17 cellular contexts compared by ENCODE assay signal in the genomic region with DNA sequence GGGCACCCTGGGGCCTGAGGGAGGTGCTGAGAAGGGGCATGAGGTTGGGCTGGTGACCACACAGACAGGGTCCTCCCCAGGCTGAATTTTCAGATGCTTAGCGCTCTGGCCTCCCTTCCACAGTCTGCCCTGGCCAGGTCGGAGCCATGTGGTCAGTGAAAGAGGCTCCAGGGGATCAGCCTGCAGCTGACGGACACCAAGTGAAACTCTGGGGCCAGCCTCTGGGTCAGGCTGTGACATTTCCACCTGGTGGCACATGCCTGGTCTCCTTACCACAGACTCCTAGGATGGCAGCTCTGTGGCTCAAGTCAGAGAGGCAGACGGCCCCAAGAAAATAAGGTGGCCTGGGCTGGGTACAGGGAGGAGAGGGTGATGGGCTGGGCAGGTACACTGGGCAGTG. TPM values are rescaled to one million over a fixed set of nuclear protein-coding genes. Genes with fewer than 3 reads are reported as not detected.
DNase-seq lines count a peak whose midpoint lies in the region; ATAC-seq and TF ChIP-seq lines count a peak whose summit lies in the region.
"Had no signal": no experiment of that assay in that cellular context is flagged by ENCODE, and none has a peak within 500 bp of the region (broad histone marks: within the 10 kb centered on the region; RNA-seq: fewer than 3 reads in every experiment).

No MANE protein-coding gene starts in this region.

- H2BK15ac ChIP-seq in neuronal stem cell (ENCODE audit: low read length): no peak overlapping the region

- no peak overlapping the region for H2BK5ac ChIP-seq in neuronal stem cell (ENCODE audit: low read length)

- DNase-seq in H7 (peak; percentile 47), ascending aorta (ENCODE audit: low spot score in 2 of 2) (no peak), neuronal stem cell (ENCODE audit: low spot score) (no peak), gastrocnemius medialis (peak in 1 of 2 donors; percentile 62), NCI-H1105 (lab: John Stamatoyannopoulos, UW) (no peak), head of caudate nucleus (no peak), NCI-H345 (lab: John Stamatoyannopoulos, UW) (no peak)
- DNase-seq in activated T-cell treated with anti-CD3 and anti-CD28 coated beads, Interleukin-2, amount 50 U/mL, for 1 hour: no peak
- DNase-seq: ACHN; CD4-positive, CD25-positive, alpha-beta regulatory T cell; DMS 273 treated with DMSO at 0.1 percent for 48 hours; DMS79 treated with DMSO at 0.1 percent for 48 hours; EL; HCEC 1CT; HFFc6 had no signal

- H3K9me3 ChIP-seq in ascending aorta (no peaks in the 10 kb centered on the region), neuronal stem cell (replicated peaks in 1 of 2; ENCODE audit: control insufficient read depth in 2 of 2, insufficient read depth in 1 of 2, low read depth in 1 of 2, low read length in 2 of 2) (no peaks in the 10 kb centered on the region), gastrocnemius medialis (no peaks in the 10 kb centered on the region)
- H3K9me3 ChIP-seq: BLaER1 treated with 17β-estradiol and CSF1 and Interleukin-3, amounts not matched to agents 10 nM and 100 nM had no signal

- peaks cover 25 to 53% of the 10 kb centered on the region in 2 donors for H3K4me1 ChIP-seq in ascending aorta
- peaks cover 3 to 7% of the 10 kb centered on the region in 2 donors for H3K4me1 ChIP-seq in neuronal stem cell (ENCODE audit: control insufficient read depth in 2 of 2, insufficient read depth in 1 of 2, low read depth in 1 of 2, low read length in 2 of 2)
- H3K4me1 ChIP-seq in gastrocnemius medialis: peaks cover 35 to 47% of the 10 kb centered on the region in 2 donors

- H3K27me3 ChIP-seq in H7 (ENCODE audit: control insufficient read depth, insufficient read depth, low read length): no peaks in the 10 kb centered on the region
- no peaks in the 10 kb centered on the region for H3K27me3 ChIP-seq in ascending aorta
- peaks cover 0 to 43% (median 0%) of the 10 kb centered on the region in 3 experiments for H3K27me3 ChIP-seq in neuronal stem cell (ENCODE audit: control insufficient read depth in 3 of 3, insufficient read depth in 3 of 3, low read depth in 1 of 3, low read length in 3 of 3)
- no peaks in the 10 kb centered on the region for H3K27me3 ChIP-seq in gastrocnemius medialis

- peak overlapping the region; percentile 48 for H2BK12ac ChIP-seq in neuronal stem cell (ENCODE audit: low read length)

- H3K79me1 ChIP-seq in neuronal stem cell (ENCODE audit: low read depth, low read length): no peaks in the 10 kb centered on the region

- TF ChIP-seq CTCF in ascending aorta (IDR thresholded peaks at IDR 0.05): no peak
- TF ChIP-seq CTCF in gastrocnemius medialis (IDR thresholded peaks at IDR 0.05 in 4 of 5, conservative IDR thresholded peaks at IDR 0.05 in 1 of 5): no peak

- no peaks in the 10 kb centered on the region for H3K36me3 ChIP-seq in H7 (replicated peaks; ENCODE audit: control insufficient read depth, insufficient read depth, low read length)
- no peaks in the 10 kb centered on the region for H3K36me3 ChIP-seq in ascending aorta
- no peaks in the 10 kb centered on the region for H3K36me3 ChIP-seq in neuronal stem cell (replicated peaks in 1 of 2; ENCODE audit: control insufficient read depth in 2 of 2, insufficient read depth in 2 of 2, low read length in 2 of 2)
- no peaks in the 10 kb centered on the region for H3K36me3 ChIP-seq in gastrocnemius medialis
- H3K36me3 ChIP-seq: BLaER1 treated with 17β-estradiol and CSF1 and Interleukin-3, amounts not matched to agents 10 nM and 100 nM had no signal

- no peak overlapping the region for H3K4ac ChIP-seq in neuronal stem cell (ENCODE audit: low read length)

- no peak overlapping the region for H3K4me2 ChIP-seq in neuronal stem cell (ENCODE audit: insufficient read depth, low read length, poor library complexity, severe bottlenecking)
- H3K4me2 ChIP-seq: GM23338 had no signal

- ATAC-seq in gastrocnemius medialis: no peak
- ATAC-seq: GM23338 had no signal

- peak overlapping the region; percentile 30 for H3K23ac ChIP-seq in neuronal stem cell (ENCODE audit: low read depth, low read length, poor library complexity)

- peak overlapping the region; percentile 50 for H3K9ac ChIP-seq in neuronal stem cell (ENCODE audit: low read depth, low read length, poor library complexity)
- H3K9ac ChIP-seq: BLaER1 treated with 17β-estradiol and CSF1 and Interleukin-3, amounts not matched to agents 10 nM and 100 nM had no signal

- H2BK120ac ChIP-seq in neuronal stem cell (ENCODE audit: low read depth, low read length): no peak overlapping the region

- no peak overlapping the region for H3K14ac ChIP-seq in neuronal stem cell (ENCODE audit: low read length)

- no CpG with 5 or more reads among the region's 4 CpGs for WGBS in neuronal stem cell (ENCODE audit: extremely low coverage in 2 of 2, insufficient read length in 2 of 2, insufficient replicate concordance in 1 of 2), 2 donors

- in situ Hi-C loops in gastrocnemius medialis (cut with MboI; ENCODE audit: low sequenced_read_pairs in 4 of 4): loop anchor here in 1 of 4 donors (10.0 kb wide), 1 partner anchor 71 kb away; no protein-coding TSS in a partner anchor

- H4K91ac ChIP-seq in neuronal stem cell (ENCODE audit: low read depth, low read length, poor library complexity): no peak overlapping the region

- H2AFZ ChIP-seq in neuronal stem cell (ENCODE audit: low read length): no peak overlapping the region
- H2AFZ ChIP-seq: GM23338 had no signal

- peak overlapping the region; percentile 98 to 99 for H3K27ac ChIP-seq in ascending aorta
- no peak overlapping the region for H3K27ac ChIP-seq in neuronal stem cell (replicated peaks; ENCODE audit: low read length)
- H3K27ac ChIP-seq in gastrocnemius medialis: peak overlapping the region in 3 of 4 donors; percentile 45 to 93 (median 91)
- H3K27ac ChIP-seq: BLaER1 treated with 17β-estradiol and CSF1 and Interleukin-3, amounts not matched to agents 10 nM and 100 nM had no signal

- H3K4me3 ChIP-seq in H7 (ENCODE audit: insufficient read depth, low read depth, low read length) (no peak overlapping the region), ascending aorta (no peak overlapping the region), neuronal stem cell (ENCODE audit: low read length in 2 of 2) (no peak overlapping the region), gastrocnemius medialis (no peak overlapping the region)
- H3K4me3 ChIP-seq: BLaER1 treated with 17β-estradiol and CSF1 and Interleukin-3, amounts not matched to agents 10 nM and 100 nM; GM23338 had no signal

- intact Hi-C loops in ascending aorta (cut with DNase I) (loop anchor here (10.0 kb wide), 1 partner anchor 179 kb away; a partner anchor contains a TSS), gastrocnemius medialis (cut with DNase I; ENCODE audit: low total_unique reads) (loop anchor here (1.0 to 5.0 kb wide), 3 partner anchors 19 to 196 kb away; no protein-coding TSS in a partner anchor), head of caudate nucleus (cut with DNase I) (no loop called here)

- no peak overlapping the region for H2AK5ac ChIP-seq in neuronal stem cell (ENCODE audit: low read depth, low read length)

- H3K18ac ChIP-seq in neuronal stem cell (ENCODE audit: low read length): peak overlapping the region; percentile 53

- no peak overlapping the region for H4K8ac ChIP-seq in neuronal stem cell (ENCODE audit: low read depth, low read length)

- no peak for TF ChIP-seq POLR2A in gastrocnemius medialis (IDR thresholded peaks at IDR 0.05)

RNA-seq across cellular contexts. Expression of a gene that starts 20.8 kb away (rescaled TPM):
- total RNA-seq in H7 (2014; rRNA removed; shearing (Covaris generic)): 5.5 and 8.0 TPM in 2 replicates
- 82.9 TPM for total RNA-seq in ascending aorta
- 5.9 TPM for polyA plus RNA-seq in neuronal stem cell (2013, experiment 1 of 2)
- polyA plus RNA-seq in neuronal stem cell (2013, experiment 2 of 2): 6.1 TPM
- 10 to 100 TPM in 1 of 4 donors, 1 to 10 TPM in 3; 5.9 to 11.5 (median 6.9) TPM for total RNA-seq in gastrocnemius medialis
